In the genomic region with DNA sequence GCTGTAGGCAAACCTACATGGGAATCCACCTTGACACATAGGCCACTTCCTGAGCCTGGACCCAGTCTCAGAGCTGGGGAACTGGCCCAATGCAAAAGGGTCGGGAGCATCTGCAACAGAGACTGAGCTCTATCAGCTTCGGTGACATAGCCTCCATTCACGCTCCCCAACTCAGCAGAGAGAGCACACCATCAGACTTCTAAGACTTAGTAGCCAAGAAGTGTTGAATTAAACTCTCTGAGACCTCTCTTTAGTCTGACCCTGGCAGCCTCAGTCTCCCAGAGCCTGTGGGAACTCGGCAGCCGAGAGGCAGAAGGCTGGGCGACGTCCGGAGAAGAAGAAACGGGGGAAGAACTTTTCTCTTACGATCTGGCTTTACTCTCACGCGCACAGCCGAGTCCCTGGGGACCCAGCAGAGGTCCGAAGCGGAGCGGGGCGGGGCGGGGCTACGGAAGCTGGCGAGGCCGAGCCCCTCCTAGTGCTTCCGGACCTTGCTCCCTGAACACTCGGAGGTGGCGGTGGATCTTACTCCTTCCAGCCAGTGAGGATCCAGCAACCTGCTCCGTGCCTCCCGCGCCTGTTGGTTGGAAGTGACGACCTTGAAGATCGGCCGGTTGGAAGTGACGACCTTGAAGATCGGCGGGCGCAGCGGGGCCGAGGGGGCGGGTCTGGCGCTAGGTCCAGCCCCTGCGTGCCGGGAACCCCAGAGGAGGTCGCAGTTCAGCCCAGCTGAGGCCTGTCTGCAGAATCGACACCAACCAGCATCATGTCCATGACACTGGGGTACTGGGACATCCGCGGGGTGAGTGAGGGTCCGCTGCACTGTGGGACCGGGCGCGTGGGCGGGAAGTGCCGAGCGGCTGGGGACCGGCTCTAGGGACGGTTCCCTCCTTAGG, we compare ENCODE assay signal across 8 cellular contexts. TPM values are rescaled to one million over a fixed set of nuclear protein-coding genes. Genes with fewer than 3 reads are reported as not detected.
A peak's percentile ranks its signal among the peaks of the same experiment; 100 is the strongest.
DNase-seq lines count a peak whose midpoint lies in the region; ATAC-seq and TF ChIP-seq lines count a peak whose summit lies in the region.

A gene (plus strand): TSS at position 476 of the 896 bp plus-strand sequence. CDS start 291 bp downstream, at position 767.

- intact Hi-C loops in cardiac septum (cut with DNase I): loop anchor here (5.0 kb wide), 1 partner anchor 116 kb away; no protein-coding TSS in a partner anchor
- intact Hi-C loops in tibial artery (cut with DNase I; ENCODE audit: low total_unique reads): loop anchor here (10.0 kb wide), 1 partner anchor 269 kb away; no protein-coding TSS in a partner anchor

- no peaks in the 10 kb centered on the region for H4K20me1 ChIP-seq in SU-DHL-6 (ENCODE audit: low read depth, low read length)

- H3K27me3 ChIP-seq in SU-DHL-6 (ENCODE audit: low read length): no peaks in the 10 kb centered on the region
- H3K27me3 ChIP-seq in parathyroid adenoma (ENCODE audit: control insufficient read depth, insufficient read depth, low read length): no peaks in the 10 kb centered on the region
- H3K27me3 ChIP-seq in tibial artery: no peaks in the 10 kb centered on the region

- no peaks in the 10 kb centered on the region for H3K9me2 ChIP-seq in SU-DHL-6 (replicated peaks; ENCODE audit: insufficient read depth, low read length)

- H3K79me2 ChIP-seq in SU-DHL-6 (ENCODE audit: insufficient read depth, low read length) (no peaks in the 10 kb centered on the region), parathyroid adenoma (no peaks in the 10 kb centered on the region)

- H2AFZ ChIP-seq in SU-DHL-6 (ENCODE audit: low read depth, low read length, severe bottlenecking): peak within 1 kb of the TSS; percentile 95
- H2AFZ ChIP-seq in parathyroid adenoma: peak within 1 kb of the TSS; percentile 82

- H3K27ac ChIP-seq in KOPT-K1 (ENCODE audit: low read depth, low read length, poor library complexity, severe bottlenecking): peak within 1 kb of the TSS; percentile 4
- H3K27ac ChIP-seq in SU-DHL-6 (ENCODE audit: low read depth, low read length): peak within 1 kb of the TSS; percentile 46
- peak within 1 kb of the TSS; percentile 77 for H3K27ac ChIP-seq in parathyroid adenoma
- peak within 1 kb of the TSS; percentile 92 to 93 for H3K27ac ChIP-seq in tibial artery

- H3K9me3 ChIP-seq in KOPT-K1 (ENCODE audit: insufficient read depth, low read length, poor library complexity, severe bottlenecking): no peaks in the 10 kb centered on the region
- no peaks in the 10 kb centered on the region for H3K9me3 ChIP-seq in SU-DHL-6 (ENCODE audit: insufficient read depth, low read length)
- no peaks in the 10 kb centered on the region for H3K9me3 ChIP-seq in parathyroid adenoma (ENCODE audit: control insufficient read depth, low read length)
- no peaks in the 10 kb centered on the region for H3K9me3 ChIP-seq in tibial artery

- H3K9ac ChIP-seq in SU-DHL-6 (ENCODE audit: low read length) (peak within 1 kb of the TSS; percentile 77), parathyroid adenoma (no peak within 1 kb of the TSS)

- peak; percentile 88 for ATAC-seq in GM21619 (IDR thresholded peaks at IDR 0.05; ENCODE audit: unreplicated experiment)

- no peaks in the 10 kb centered on the region for H3F3A ChIP-seq in SU-DHL-6 (ENCODE audit: insufficient read depth)

- DNase-seq in ELR (ENCODE audit: low read depth): peak; percentile 76
- DNase-seq in activated naive CD8-positive, alpha-beta T cell treated with anti-CD3 and anti-CD28 coated beads, Interleukin-2, amount 50 U/mL, for 16 hours (ENCODE audit: low read depth, low spot score): peak; percentile 26
- DNase-seq in cardiac septum (ENCODE audit: low spot score): peak; percentile 93
- DNase-seq in tibial artery: peak; percentile 87 to 94

- peak within 1 kb of the TSS; percentile 92 for H3K4me3 ChIP-seq in SU-DHL-6 (ENCODE audit: insufficient read depth, low read length, poor library complexity, severe bottlenecking)
- H3K4me3 ChIP-seq in parathyroid adenoma (ENCODE audit: low read depth, low read length): peak within 1 kb of the TSS; percentile 77
- peak within 1 kb of the TSS; percentile 59 to 84 for H3K4me3 ChIP-seq in tibial artery

- H3K4me1 ChIP-seq in parathyroid adenoma (peaks cover 4% of the 10 kb centered on the region), tibial artery (peaks cover 0 to 25% (median 13%) of the 10 kb centered on the region in 4 donors)

- no peak for TF ChIP-seq CTCF in SU-DHL-6 (IDR thresholded peaks at IDR 0.05; ENCODE audit: insufficient read depth, low read length, poor library complexity, severe bottlenecking)
- TF ChIP-seq CTCF in parathyroid adenoma (IDR thresholded peaks at IDR 0.05): no peak
- peak in 1 of 2 experiments; percentile 6 for TF ChIP-seq CTCF in tibial artery (IDR thresholded peaks at IDR 0.05)

- no peaks in the 10 kb centered on the region for H3K36me3 ChIP-seq in KOPT-K1 (ENCODE audit: insufficient read depth, low read length)
- no peaks in the 10 kb centered on the region for H3K36me3 ChIP-seq in SU-DHL-6 (ENCODE audit: low read length)
- no peaks in the 10 kb centered on the region for H3K36me3 ChIP-seq in parathyroid adenoma (ENCODE audit: control insufficient read depth, insufficient read depth, low read length)
- H3K36me3 ChIP-seq in tibial artery: peaks cover 6 to 33% (median 15%) of the 10 kb centered on the region in 3 donors

- H3K4me2 ChIP-seq in SU-DHL-6 (ENCODE audit: low read depth, low read length, poor library complexity, severe bottlenecking): peak within 1 kb of the TSS; percentile 86
- H3K4me2 ChIP-seq in parathyroid adenoma (ENCODE audit: low read length): peak within 1 kb of the TSS; percentile 90

RNA-seq across cellular contexts. Expression of the gene that starts here (rescaled TPM):
- total RNA-seq in cardiac septum: 33.0 TPM

Comparison
In these comparisons a context has a peak if more than half of its experiments do, and no peak if none do; other contexts are left out.
1. Peak in every context shown above with its lines: DNase-seq, ATAC-seq, H3K4me3 ChIP-seq and H3K27ac ChIP-seq.
2. DNase-seq: peak in every context shown above with its lines; median percentile 93 in cardiac septum; 90 in tibial artery; 76 in ELR; 26 in activated naive CD8-positive, alpha-beta T cell treated with anti-CD3 and anti-CD28 coated beads, Interleukin-2, amount 50 U/mL, for 16 hours.
3. H3K27ac ChIP-seq: peak in every context shown above with its lines; median percentile 92 in tibial artery; 77 in parathyroid adenoma; 46 in SU-DHL-6; 4 in KOPT-K1.